ENCODE assay signal across 7 cellular contexts in the genomic region with DNA sequence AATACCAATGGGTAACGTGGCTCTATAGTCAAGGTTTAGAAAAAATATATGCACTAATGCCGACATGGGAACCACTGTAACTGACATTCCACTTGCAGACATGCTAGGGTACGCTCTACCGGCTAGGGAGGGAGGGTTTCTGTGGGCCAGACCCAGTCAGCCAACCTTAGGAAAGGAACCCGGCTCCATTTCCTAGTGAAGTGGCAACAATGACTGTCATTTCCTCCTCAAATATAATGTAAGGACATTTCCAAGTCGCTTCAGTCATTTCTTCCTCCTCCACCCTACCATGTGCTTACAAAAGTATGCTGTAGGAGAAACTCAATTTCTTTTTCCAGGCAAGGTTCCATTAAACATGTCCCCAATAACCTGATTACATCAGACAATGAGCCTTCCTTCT.
DNase-seq lines count a peak whose midpoint lies in the region; ATAC-seq and TF ChIP-seq lines count a peak whose summit lies in the region.

No MANE protein-coding gene starts in this region.

- H3K4me1 Mint-ChIP-seq in stimulated activated naive B cell treated with anti-CD40 and anti-IgM and Interleukin-4, amounts not matched to agents 10 μg/mL and 1 μg/mL and 100 μg/mL, for 72 hours = peaks cover 13 to 35% of the 10 kb centered on the region in 2 donors

- H3K4me3 Mint-ChIP-seq in stimulated activated naive B cell treated with anti-CD40 and anti-IgM and Interleukin-4, amounts not matched to agents 10 μg/mL and 1 μg/mL and 100 μg/mL, for 72 hours = peak overlapping the region; percentile 90 to 92

- no peak for ATAC-seq in stimulated activated naive B cell treated with anti-CD40 and anti-IgM and Interleukin-4, amounts not matched to agents 10 μg/mL and 1 μg/mL and 100 μg/mL, for 72 hours (replicated peaks)
- ATAC-seq in omental fat pad (ENCODE audit: low FRiP score) = no peak

- H3K27ac Mint-ChIP-seq in stimulated activated naive B cell treated with anti-CD40 and anti-IgM and Interleukin-4, amounts not matched to agents 10 μg/mL and 1 μg/mL and 100 μg/mL, for 72 hours = no peak overlapping the region

- peak; percentile 54 for DNase-seq in HT-29 (ENCODE audit: low spot score)
- peak; percentile 10 for DNase-seq in UCSD-AML1 (lab: John Stamatoyannopoulos, UW; ENCODE audit: unreplicated experiment)
- no peak for DNase-seq in epithelial cell of proximal tubule (ENCODE audit: low read depth)
- no peak for DNase-seq in stimulated activated naive B cell treated with anti-CD40 and anti-IgM and Interleukin-4, amounts not matched to agents 10 μg/mL and 1 μg/mL and 100 μg/mL, for 72 hours
- DNase-seq in HPDE6-E6E7 (ENCODE audit: extremely low spot score) = no peak
- DNase-seq in omental fat pad (ENCODE audit: low spot score) = no peak
- no peak for DNase-seq in NCI-H345 (lab: John Stamatoyannopoulos, UW)

- H3K36me3 Mint-ChIP-seq in stimulated activated naive B cell treated with anti-CD40 and anti-IgM and Interleukin-4, amounts not matched to agents 10 μg/mL and 1 μg/mL and 100 μg/mL, for 72 hours = peaks cover 7 to 10% of the 10 kb centered on the region in 2 donors

- TF ChIP-seq CTCF in epithelial cell of proximal tubule (conservative IDR thresholded peaks at IDR 0.05; ENCODE audit: low read depth, low read length) = no peak
- no peak for TF ChIP-seq CTCF in omental fat pad (IDR thresholded peaks at IDR 0.05)

- H3K9me3 Mint-ChIP-seq in stimulated activated naive B cell treated with anti-CD40 and anti-IgM and Interleukin-4, amounts not matched to agents 10 μg/mL and 1 μg/mL and 100 μg/mL, for 72 hours = no peaks in the 10 kb centered on the region

- H3K27me3 Mint-ChIP-seq in stimulated activated naive B cell treated with anti-CD40 and anti-IgM and Interleukin-4, amounts not matched to agents 10 μg/mL and 1 μg/mL and 100 μg/mL, for 72 hours = peaks cover 4 to 13% of the 10 kb centered on the region in 2 donors

- peak overlapping the region; percentile 51 for H3K4me3 ChIP-seq in epithelial cell of proximal tubule (ENCODE audit: low read depth, low read length)

Comparison
In these comparisons a context has a peak if more than half of its experiments do, and no peak if none do; other contexts are left out.
1. DNase-seq: peak in HT-29 (single experiment) and UCSD-AML1 (single experiment); none in epithelial cell of proximal tubule (single experiment), stimulated activated naive B cell treated with anti-CD40 and anti-IgM and Interleukin-4, amounts not matched to agents 10 μg/mL and 1 μg/mL and 100 μg/mL, for 72 hours (single experiment), HPDE6-E6E7 (single experiment), omental fat pad (single experiment) and NCI-H345 (single experiment).